ENCODE assay signal across 2 cellular contexts in genomic region chr14:102279688-102280348, GRCh38.
A peak's percentile ranks its signal among the peaks of the same experiment; 100 is the strongest.
TF ChIP-seq lines count a peak whose summit lies in the region.

No MANE protein-coding gene starts in this region.

TF ChIP-seq in K562, 482 proteins besides CTCF, POLR2A, EP300 and RAD21:
- TF ChIP-seq COPS2 (conservative IDR thresholded peaks at IDR 0.05) (no peak), EGR1 (conservative IDR thresholded peaks at IDR 0.05) (peak; percentile 38; the same call in 1 of the 2 replicates)
TF ChIP-seq in K562: peak in this region for 1.

TF ChIP-seq in HepG2, 621 proteins besides CTCF, POLR2A, EP300 and RAD21:
- TF ChIP-seq KDM1A (CRISPR knock-in tag; IDR thresholded peaks at IDR 0.05) (no peak), SATB2 (CRISPR knock-in tag; IDR thresholded peaks at IDR 0.05) (no peak), ELF3 (CRISPR knock-in tag; IDR thresholded peaks at IDR 0.05) (0 out of 2 replicates have a peak, but pooled peaks have one; percentile 16), KAT8 (CRISPR knock-in tag; IDR thresholded peaks at IDR 0.05) (no peak), ZBTB33 (CRISPR knock-in tag; IDR thresholded peaks at IDR 0.05) (peak; percentile 88), FOSL2 (CRISPR knock-in tag; IDR thresholded peaks at IDR 0.05) (peak; percentile 25; the same call in 1 of the 2 replicates), KMT2A (CRISPR knock-in tag; IDR thresholded peaks at IDR 0.05) (no peak), RBM22 (optimal IDR thresholded peaks at IDR 0.05; ENCODE audit: low read length) (no peak), ZNF160 (CRISPR knock-in tag; IDR thresholded peaks at IDR 0.05) (no peak), ADNP (CRISPR knock-in tag; IDR thresholded peaks at IDR 0.05) (no peak)
- TF ChIP-seq, protein P1, sequence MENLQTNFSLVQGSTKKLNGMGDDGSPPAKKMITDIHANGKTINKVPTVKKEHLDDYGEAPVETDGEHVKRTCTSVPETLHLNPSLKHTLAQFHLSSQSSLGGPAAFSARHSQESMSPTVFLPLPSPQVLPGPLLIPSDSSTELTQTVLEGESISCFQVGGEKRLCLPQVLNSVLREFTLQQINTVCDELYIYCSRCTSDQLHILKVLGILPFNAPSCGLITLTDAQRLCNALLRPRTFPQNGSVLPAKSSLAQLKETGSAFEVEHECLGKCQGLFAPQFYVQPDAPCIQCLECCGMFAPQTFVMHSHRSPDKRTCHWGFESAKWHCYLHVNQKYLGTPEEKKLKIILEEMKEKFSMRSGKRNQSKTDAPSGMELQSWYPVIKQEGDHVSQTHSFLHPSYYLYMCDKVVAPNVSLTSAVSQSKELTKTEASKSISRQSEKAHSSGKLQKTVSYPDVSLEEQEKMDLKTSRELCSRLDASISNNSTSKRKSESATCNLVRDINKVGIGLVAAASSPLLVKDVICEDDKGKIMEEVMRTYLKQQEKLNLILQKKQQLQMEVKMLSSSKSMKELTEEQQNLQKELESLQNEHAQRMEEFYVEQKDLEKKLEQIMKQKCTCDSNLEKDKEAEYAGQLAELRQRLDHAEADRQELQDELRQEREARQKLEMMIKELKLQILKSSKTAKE (CRISPR knock-in tag; IDR thresholded peaks at IDR 0.05; ENCODE audit: borderline replicate concordance) = no peak
- TF ChIP-seq, protein P2, sequence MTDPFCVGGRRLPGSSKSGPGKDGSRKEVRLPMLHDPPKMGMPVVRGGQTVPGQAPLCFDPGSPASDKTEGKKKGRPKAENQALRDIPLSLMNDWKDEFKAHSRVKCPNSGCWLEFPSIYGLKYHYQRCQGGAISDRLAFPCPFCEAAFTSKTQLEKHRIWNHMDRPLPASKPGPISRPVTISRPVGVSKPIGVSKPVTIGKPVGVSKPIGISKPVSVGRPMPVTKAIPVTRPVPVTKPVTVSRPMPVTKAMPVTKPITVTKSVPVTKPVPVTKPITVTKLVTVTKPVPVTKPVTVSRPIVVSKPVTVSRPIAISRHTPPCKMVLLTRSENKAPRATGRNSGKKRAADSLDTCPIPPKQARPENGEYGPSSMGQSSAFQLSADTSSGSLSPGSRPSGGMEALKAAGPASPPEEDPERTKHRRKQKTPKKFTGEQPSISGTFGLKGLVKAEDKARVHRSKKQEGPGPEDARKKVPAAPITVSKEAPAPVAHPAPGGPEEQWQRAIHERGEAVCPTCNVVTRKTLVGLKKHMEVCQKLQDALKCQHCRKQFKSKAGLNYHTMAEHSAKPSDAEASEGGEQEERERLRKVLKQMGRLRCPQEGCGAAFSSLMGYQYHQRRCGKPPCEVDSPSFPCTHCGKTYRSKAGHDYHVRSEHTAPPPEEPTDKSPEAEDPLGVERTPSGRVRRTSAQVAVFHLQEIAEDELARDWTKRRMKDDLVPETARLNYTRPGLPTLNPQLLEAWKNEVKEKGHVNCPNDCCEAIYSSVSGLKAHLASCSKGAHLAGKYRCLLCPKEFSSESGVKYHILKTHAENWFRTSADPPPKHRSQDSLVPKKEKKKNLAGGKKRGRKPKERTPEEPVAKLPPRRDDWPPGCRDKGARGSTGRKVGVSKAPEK (CRISPR knock-in tag; IDR thresholded peaks at IDR 0.05; ENCODE audit: borderline replicate concordance) = no peak
TF ChIP-seq in HepG2: peak in this region for 3.
